In genomic region chr1:185170291-185170848, GRCh38 we compare ENCODE assay signal across 8 cellular contexts. TPM values are rescaled to one million over a fixed set of nuclear protein-coding genes. Genes with fewer than 3 reads are reported as not detected.
DNase-seq lines count a peak whose midpoint lies in the region; ATAC-seq and TF ChIP-seq lines count a peak whose summit lies in the region.

No MANE protein-coding gene starts in this region.

- H3K4me2 ChIP-seq in MM.1S (ENCODE audit: low read depth, low read length): no peak overlapping the region

- H3K79me2 ChIP-seq in MM.1S (ENCODE audit: low read length): no peaks in the 10 kb centered on the region

- no peak overlapping the region for H3K27ac ChIP-seq in MM.1S (ENCODE audit: low read length)
- H3K27ac ChIP-seq in spleen: no peak overlapping the region

- H3K9me3 ChIP-seq in MM.1S (replicated peaks; ENCODE audit: insufficient read depth, low read length) (no peaks in the 10 kb centered on the region), spleen (no peaks in the 10 kb centered on the region)

- DNase-seq in AG04449 (ENCODE audit: low read depth, low spot score): no peak
- DNase-seq in GM13976 (ENCODE audit: low spot score): peak; percentile 59
- peak; percentile 76 for DNase-seq in MM.1S
- peak; percentile 46 to 54 for DNase-seq in SHP77 (lab: John Stamatoyannopoulos, UW)
- peak; percentile 34 for DNase-seq in astrocyte of the cerebellum (ENCODE audit: low read depth)
- DNase-seq in iPS DF 19.7 (ENCODE audit: low read depth, low spot score): peak; percentile 30
- DNase-seq in spleen: no peak

- CTCF ChIA-PET in AG04449 (lab: Yijun Ruan, JAX): interaction anchor here (0.6 to 10.1 kb wide), 60 partner anchors 8 to 1035 kb away, joined by 3 to 173 read pairs (median 4); partner anchors contain the start of genes EDEM3, NIBAN1, RNF2 and SWT1

- H3K9ac ChIP-seq in MM.1S (ENCODE audit: low read length): no peak overlapping the region

- H3K4me3 ChIP-seq in AG04449 (ENCODE audit: low read depth, low read length) (no peak overlapping the region), MM.1S (ENCODE audit: low read length) (no peak overlapping the region), astrocyte of the cerebellum (ENCODE audit: low read depth, low read length) (no peak overlapping the region), spleen (no peak overlapping the region)

- H3K27me3 ChIP-seq in MM.1S (replicated peaks; ENCODE audit: insufficient read depth, low read length): no peaks in the 10 kb centered on the region
- H3K27me3 ChIP-seq in spleen (replicated peaks in 1 of 7): no peaks in the 10 kb centered on the region

- H3F3A ChIP-seq in MM.1S (ENCODE audit: insufficient read depth, low read length): peaks cover 3% of the 10 kb centered on the region; the same call in 1 of the 2 replicates

- TF ChIP-seq CTCF in AG04449 (IDR thresholded peaks at IDR 0.05; ENCODE audit: insufficient read depth, low read length, missing control alignments) (peak; percentile 63), GM13976 (IDR thresholded peaks at IDR 0.05; ENCODE audit: borderline replicate concordance, control extremely low read depth, extremely low read depth, insufficient read depth, missing control alignments) (peak; percentile 82), MM.1S (IDR thresholded peaks at IDR 0.05; ENCODE audit: low read length) (peak; percentile 94), astrocyte of the cerebellum (IDR thresholded peaks at IDR 0.05; ENCODE audit: low read depth, low read length, missing control alignments) (peak; percentile 79), spleen (IDR thresholded peaks at IDR 0.05 in 8 of 11, conservative IDR thresholded peaks at IDR 0.05 in 3 of 11) (peak in 10 of 11 experiments; percentile 28 to 68 (median 58))

- H2AFZ ChIP-seq in MM.1S (ENCODE audit: low read length): no peak overlapping the region

- no peaks in the 10 kb centered on the region for H3K9me2 ChIP-seq in MM.1S (replicated peaks; ENCODE audit: insufficient read depth, low read length)

- ATAC-seq in HG02623 (IDR thresholded peaks at IDR 0.05; ENCODE audit: unreplicated experiment): peak; percentile 92

- TF ChIP-seq POLR2A in spleen (IDR thresholded peaks at IDR 0.05): no peak

- H3K4me1 ChIP-seq in MM.1S (ENCODE audit: low read length): no peaks in the 10 kb centered on the region
- peaks cover 0 to 7% (median 0%) of the 10 kb centered on the region in 6 donors for H3K4me1 ChIP-seq in spleen

- H3K36me3 ChIP-seq in MM.1S (replicated peaks; ENCODE audit: insufficient read depth, low read length): no peaks in the 10 kb centered on the region
- peaks cover 0 to 50% (median 10%) of the 10 kb centered on the region in 6 donors for H3K36me3 ChIP-seq in spleen

- POLR2A ChIA-PET in AG04449 (lab: Yijun Ruan, JAX): no interaction called here

- WGBS in spleen, 5 donors: 21 to 25% (median 22%) methylated on average over 5 of the region's 5 CpGs

- in situ Hi-C loops in GM13976 (cut with MboI; ENCODE audit: low sequenced_read_pairs, unreplicated experiment): loop anchor here (25.0 kb wide), 1 partner anchor 183 kb away; no protein-coding TSS in a partner anchor
- in situ Hi-C loops in astrocyte of the cerebellum (cut with HindIII; ENCODE audit: low sequenced_read_pairs): loop anchor here (25.0 kb wide), 1 partner anchor 517 kb away; no protein-coding TSS in a partner anchor

- no peaks in the 10 kb centered on the region for H4K20me1 ChIP-seq in MM.1S (ENCODE audit: insufficient read depth, low read length)

- intact Hi-C loops in spleen (cut with DNase I; ENCODE audit: low total_unique reads): loop anchor here (5.0 to 10.0 kb wide), 2 partner anchors 363 to 504 kb away; no protein-coding TSS in a partner anchor

RNA-seq across cellular contexts. Expression of gene SWT1, which starts 13.4 kb away (rescaled TPM):
- 10 to 100 TPM in 2 of 7 donors, 1 to 10 TPM in 5; 5.9 to 12.8 (median 7.2) TPM for total RNA-seq in spleen
- 1 to 10 TPM; 1.3 to 1.8 (median 1.7) TPM for polyA plus RNA-seq in spleen

RNA-seq across cellular contexts. Expression of gene TRMT1L, which starts 13.6 kb away (rescaled TPM):
- total RNA-seq in spleen: 10 to 100 TPM; 18.2 to 35.6 (median 22.6) TPM
- 10 to 100 TPM in 2 of 3 donors, 1 to 10 TPM in 1; 7.7 to 11.2 (median 10.8) TPM for polyA plus RNA-seq in spleen

Comparison
In these comparisons a context has a peak if more than half of its experiments do, and no peak if none do; other contexts are left out.
1. DNase-seq: peak in GM13976 (single experiment), MM.1S (single experiment), SHP77 (2 of 2), astrocyte of the cerebellum (single experiment) and iPS DF 19.7 (single experiment); none in AG04449 (single experiment) and spleen (single experiment).
2. Peak in every context shown above with its lines, with median percentiles within 50 percentile points of each other: CTCF ChIP-seq.